In genomic region chr13:42075517-42075916, GRCh38 we compare ENCODE assay signal across 1 cellular context.
TF ChIP-seq lines count a peak whose summit lies in the region.

No MANE protein-coding gene starts in this region.

TF ChIP-seq in K562, 482 proteins besides CTCF, POLR2A, EP300 and RAD21:
- 0 out of 2 replicates have a peak, but pooled peaks have one; percentile 9 for TF ChIP-seq RFX1 (IDR thresholded peaks at IDR 0.05)
- TF ChIP-seq DEAF1 (CRISPR knock-in tag; IDR thresholded peaks at IDR 0.05) = no peak
TF ChIP-seq in K562: peak in this region for 1.
